In genomic region chr1:150567341-150567716, GRCh38 we compare ENCODE assay signal across 8 cellular contexts. TPM values are rescaled to one million over a fixed set of nuclear protein-coding genes. Genes with fewer than 3 reads are reported as not detected.
DNase-seq lines count a peak whose midpoint lies in the region; ATAC-seq and TF ChIP-seq lines count a peak whose summit lies in the region.

No MANE protein-coding gene starts in this region.

- peak; percentile 38 for ATAC-seq in GM21786 (IDR thresholded peaks at IDR 0.05; ENCODE audit: unreplicated experiment)
- ATAC-seq in body of pancreas, result no peak
- ATAC-seq in lung (ENCODE audit: insufficient read depth, low FRiP score), result no peak

- H3K27me3 ChIP-seq in body of pancreas (no peaks in the 10 kb centered on the region), lung (ENCODE audit: control insufficient read depth, insufficient read depth) (no peaks in the 10 kb centered on the region)

- H3K9me3 ChIP-seq in body of pancreas (no peaks in the 10 kb centered on the region), lung (ENCODE audit: control insufficient read depth in 2 of 2, insufficient read depth in 1 of 2, low read length in 1 of 2) (no peaks in the 10 kb centered on the region)

- CTCF ChIA-PET in RWPE1 (lab: Yijun Ruan, JAX), result no interaction called here

- H3K4me1 ChIP-seq in body of pancreas (peaks cover 95% of the 10 kb centered on the region), lung (ENCODE audit: control insufficient read depth in 2 of 2, insufficient read depth in 2 of 2, low read length in 2 of 2) (peaks cover 38 to 49% of the 10 kb centered on the region in 2 donors)

- H3K36me3 ChIP-seq in body of pancreas (replicated peaks in 1 of 2; ENCODE audit: insufficient read depth in 1 of 2, low read depth in 2 of 2), result no peaks in the 10 kb centered on the region
- peaks cover 0 to 7% of the 10 kb centered on the region in 2 donors for H3K36me3 ChIP-seq in lung (ENCODE audit: control insufficient read depth in 2 of 2, insufficient read depth in 2 of 2, low read length in 2 of 2)

- 7 to 8% methylated on average over 3 of the region's 3 CpGs for WGBS in body of pancreas, 2 donors
- WGBS in lung, 2 donors, result 2 to 12% methylated on average over 3 of the region's 3 CpGs

- H3K27ac ChIP-seq in RWPE1 (peak overlapping the region; percentile 100), body of pancreas (peak overlapping the region; percentile 97 to 100 (median 100)), lung (ENCODE audit: low read depth in 1 of 2, low read length in 1 of 2) (peak overlapping the region; percentile 81 to 98), substantia nigra (ENCODE audit: low read depth, low read length, poor library complexity, severe bottlenecking) (peak overlapping the region; percentile 75)

- intact Hi-C loops in body of pancreas (cut with DNase I), result no loop called here

- no peak for TF ChIP-seq POLR2A in body of pancreas (IDR thresholded peaks at IDR 0.05)

- peak; percentile 14 to 34 for DNase-seq in AML-193 (lab: John Stamatoyannopoulos, UW)
- no peak for DNase-seq in RWPE1 (ENCODE audit: low spot score)
- peak in 1 of 4 donors; percentile 43 for DNase-seq in body of pancreas
- no peak for DNase-seq in lung (ENCODE audit: low spot score)
- peak in 1 of 49 donors; percentile 32 for DNase-seq in substantia nigra (lab: John Stamatoyannopoulos, UW)
- DNase-seq in EL, result no peak
- DNase-seq in NCI-H446 (lab: John Stamatoyannopoulos, UW), result no peak

- H3K4me3 ChIP-seq in body of pancreas, result no peak overlapping the region
- H3K4me3 ChIP-seq in lung, result no peak overlapping the region

- TF ChIP-seq CTCF in RWPE1 (conservative IDR thresholded peaks at IDR 0.05; ENCODE audit: low read depth), result no peak
- TF ChIP-seq CTCF in body of pancreas (IDR thresholded peaks at IDR 0.05), result no peak
- TF ChIP-seq CTCF in lung (IDR thresholded peaks at IDR 0.05; ENCODE audit: control extremely low read depth, extremely low read depth), result no peak

- POLR2A ChIA-PET in RWPE1 (lab: Yijun Ruan, JAX; ENCODE audit: low non-redundant PET), result interaction anchor here (0.9 to 1.9 kb wide), 2 partner anchors 11 to 52 kb away, joined by 3 to 16 read pairs; partner anchors contain the start of genes FALEC and MCL1

RNA-seq across cellular contexts. Expression of gene MCL1, which starts 12.1 kb away (rescaled TPM):
- total RNA-seq in body of pancreas (100 to 1,000 TPM; 211 to 223 TPM), lung (100 to 1,000 TPM; 293 to 336 TPM)
- polyA plus RNA-seq in lung, result 100 to 1,000 TPM; 109 to 307 TPM

RNA-seq across cellular contexts. Expression of gene ADAMTSL4, which starts 18.1 kb away (rescaled TPM):
- total RNA-seq in body of pancreas (1 to 10 TPM; 4.7 to 7.6 TPM), lung (100 to 1,000 TPM in 1 of 2 donors, 10 to 100 TPM in 1; 23.2 to 104 TPM)
- polyA plus RNA-seq in lung, result 10 to 100 TPM; 36.4 to 59.5 TPM

RNA-seq across cellular contexts. Expression of gene FALEC, which starts 51.8 kb away (rescaled TPM):
- total RNA-seq in body of pancreas (not detected), lung (not detected)
- under 1 TPM in 1 of 2 donors, not detected in 1; 0.09 TPM for polyA plus RNA-seq in lung

RNA-seq across cellular contexts. Expression of gene ECM1, which starts 59.4 kb away (rescaled TPM):
- 1 to 10 TPM; 1.3 to 2.1 TPM for total RNA-seq in body of pancreas
- total RNA-seq in lung, result 10 to 100 TPM in 1 of 2 donors, 1 to 10 TPM in 1; 1.2 to 20.0 TPM
- 10 to 100 TPM in 1 of 2 donors, 1 to 10 TPM in 1; 9.0 to 12.3 TPM for polyA plus RNA-seq in lung

Comparison
In these comparisons a context has a peak if more than half of its experiments do, and no peak if none do; other contexts are left out.
1. DNase-seq: peak in AML-193 (2 of 2); none in RWPE1 (single experiment), lung (single experiment), EL (single experiment) and NCI-H446 (0 of 2).
2. Peak in every context shown above with its lines, with median percentiles within 50 percentile points of each other: H3K27ac ChIP-seq.